Comparison of ENCODE assay signal across 12 cellular contexts in genomic region chr4:87849612-87850011, GRCh38. TPM values are rescaled to one million over a fixed set of nuclear protein-coding genes. Genes with fewer than 3 reads are reported as not detected.
DNase-seq lines count a peak whose midpoint lies in the region; ATAC-seq and FAIRE-seq lines count a peak whose summit lies in the region.
"Had no signal": no experiment of that assay in that cellular context is flagged by ENCODE, and none has a peak within 500 bp of the region (broad histone marks: within the 10 kb centered on the region; RNA-seq: fewer than 3 reads in every experiment).

No MANE protein-coding gene starts in this region.

- no peak overlapping the region for H2BK120ac ChIP-seq in mesenchymal stem cell (ENCODE audit: low read depth, low read length)

- no peak overlapping the region for H3K18ac ChIP-seq in mesenchymal stem cell (ENCODE audit: low read depth in 1 of 2, low read length in 2 of 2)

- H3K27me3 ChIP-seq in mesenchymal stem cell (ENCODE audit: control insufficient read depth in 1 of 2, insufficient read depth in 1 of 2, low read length in 2 of 2): peaks cover 0 to 5% of the 10 kb centered on the region in 2 experiments

- peak; percentile 17 for DNase-seq in CMK (ENCODE audit: low read depth)
- peak; percentile 26 for DNase-seq in NCI-H226
- DNase-seq in amniotic epithelial cell (ENCODE audit: low read depth): peak; percentile 85
- peak; percentile 65 for DNase-seq in mesenchymal stem cell
- no peak for DNase-seq in NCI-H146 treated with DMSO at 0.1 percent for 48 hours (lab: John Stamatoyannopoulos, UW; ENCODE audit: unreplicated experiment)
- no peak for DNase-seq in NCI-H1694 treated with DMSO at 0.1 percent for 48 hours (lab: John Stamatoyannopoulos, UW)
- DNase-seq in frontal cortex (ENCODE audit: low spot score in 2 of 2): no peak

- H4K8ac ChIP-seq in mesenchymal stem cell (ENCODE audit: low read length): peak overlapping the region; percentile 8

- H2AFZ ChIP-seq in mesenchymal stem cell (ENCODE audit: low read depth, low read length): peak overlapping the region; percentile 34

- no peak overlapping the region for H3K4me2 ChIP-seq in mesenchymal stem cell (ENCODE audit: low read length, poor library complexity, severe bottlenecking)

- no peaks in the 10 kb centered on the region for H3K9me3 ChIP-seq in mesenchymal stem cell (ENCODE audit: control insufficient read depth, low read length)

- H3K27ac ChIP-seq in mesenchymal stem cell (ENCODE audit: low read length, poor library complexity, severe bottlenecking): no peak overlapping the region
- H3K27ac ChIP-seq: C4-2B had no signal

- H2BK15ac ChIP-seq in mesenchymal stem cell (ENCODE audit: low read depth, poor library complexity, severe bottlenecking): no peak overlapping the region

- no peak overlapping the region for H4K91ac ChIP-seq in mesenchymal stem cell (ENCODE audit: low read length)

- no peaks in the 10 kb centered on the region for H3K79me1 ChIP-seq in mesenchymal stem cell (replicated peaks; ENCODE audit: low read length, poor library complexity, severe bottlenecking)

- peaks cover 1% of the 10 kb centered on the region for H3K4me1 ChIP-seq in mesenchymal stem cell (ENCODE audit: control insufficient read depth, insufficient read depth, low read depth, low read length)

- no peak overlapping the region for H3K9ac ChIP-seq in mesenchymal stem cell (ENCODE audit: low read length)

- no peak overlapping the region for H3K4ac ChIP-seq in mesenchymal stem cell (ENCODE audit: low read depth in 1 of 2, low read length in 2 of 2)

- no peak for ATAC-seq in GM19328 (IDR thresholded peaks at IDR 0.05; ENCODE audit: unreplicated experiment)

- no peak overlapping the region for H3K23ac ChIP-seq in mesenchymal stem cell (ENCODE audit: low read length in 2 of 2)

- peak overlapping the region in 1 of 2 experiments; percentile 54 for H2BK12ac ChIP-seq in mesenchymal stem cell (ENCODE audit: low read length in 2 of 2)

- H3K4me3 ChIP-seq in mesenchymal stem cell (ENCODE audit: insufficient read depth in 1 of 2, low read depth in 1 of 2, low read length in 2 of 2): no peak overlapping the region

- 50% methylated on average over 1 of the region's 4 CpGs for WGBS in mesenchymal stem cell

- H2BK5ac ChIP-seq in mesenchymal stem cell (ENCODE audit: low read depth, low read length, poor library complexity, severe bottlenecking): no peak overlapping the region

- no peak overlapping the region for H3K14ac ChIP-seq in mesenchymal stem cell (ENCODE audit: low read length in 2 of 2)

- H2AK5ac ChIP-seq in mesenchymal stem cell (ENCODE audit: low read length, severe bottlenecking): no peak overlapping the region

- no peaks in the 10 kb centered on the region for H3K36me3 ChIP-seq in mesenchymal stem cell (ENCODE audit: control insufficient read depth in 1 of 2, insufficient read depth in 2 of 2, low read depth in 1 of 2, low read length in 2 of 2)

- FAIRE-seq in frontal cortex (lab: Jason Lieb, UNC): no peak
- FAIRE-seq: TTC549 had no signal

RNA-seq across cellular contexts. Expression of gene MEPE, which starts 16.8 kb away (rescaled TPM):
- polyA plus RNA-seq in mesenchymal stem cell (2013, experiment 1 of 2): not detected
- polyA plus RNA-seq in mesenchymal stem cell (2013, experiment 2 of 2): not detected
- total RNA-seq in frontal cortex: 1.2 TPM
- total RNA-seq: activated T-cell treated with anti-CD3 and anti-CD28 coated beads, Interleukin-2, amount 50 U/mL, for 72 hours had no signal
- polyA plus RNA-seq: esophagus had no signal

RNA-seq across cellular contexts. Expression of gene IBSP, which starts 50.3 kb away (rescaled TPM):
- not detected for polyA plus RNA-seq in mesenchymal stem cell (2013, experiment 1 of 2)
- polyA plus RNA-seq in mesenchymal stem cell (2013, experiment 2 of 2): not detected
- total RNA-seq in frontal cortex: not detected
- total RNA-seq: activated T-cell treated with anti-CD3 and anti-CD28 coated beads, Interleukin-2, amount 50 U/mL, for 72 hours had no signal
- polyA plus RNA-seq: esophagus had no signal

Comparison
In these comparisons a context has a peak if more than half of its experiments do, and no peak if none do; other contexts are left out.
1. DNase-seq: peak in CMK (single experiment), NCI-H226 (single experiment), amniotic epithelial cell (single experiment) and mesenchymal stem cell (single experiment); none in NCI-H146 treated with DMSO at 0.1 percent for 48 hours (single experiment), NCI-H1694 treated with DMSO at 0.1 percent for 48 hours (single experiment) and frontal cortex (0 of 2).